In genomic region chr3:122689587-122689986, GRCh38 we compare ENCODE assay signal across 14 cellular contexts. TPM values are rescaled to one million over a fixed set of nuclear protein-coding genes. Genes with fewer than 3 reads are reported as not detected.
DNase-seq lines count a peak whose midpoint lies in the region; ATAC-seq and TF ChIP-seq lines count a peak whose summit lies in the region.
"Had no signal": no experiment of that assay in that cellular context is flagged by ENCODE, and none has a peak within 500 bp of the region (broad histone marks: within the 10 kb centered on the region; RNA-seq: fewer than 3 reads in every experiment).

No MANE protein-coding gene starts in this region.

- H3K36me3 Mint-ChIP-seq in activated CD8-positive, alpha-beta T cell treated with anti-CD3 and anti-CD28 coated beads for 36 hours (ENCODE audit: low read depth), result peaks cover 51% of the 10 kb centered on the region
- peaks cover 13% of the 10 kb centered on the region for H3K36me3 Mint-ChIP-seq in T-helper 17 cell (ENCODE audit: low read depth)

- H3K27me3 Mint-ChIP-seq in activated CD8-positive, alpha-beta T cell treated with anti-CD3 and anti-CD28 coated beads for 36 hours, result no peaks in the 10 kb centered on the region
- H3K27me3 Mint-ChIP-seq in T-helper 17 cell, result no peaks in the 10 kb centered on the region
- H3K27me3 Mint-ChIP-seq: activated naive CD8-positive, alpha-beta T cell; naive thymus-derived CD4-positive, alpha-beta T cell had no signal

- no peaks in the 10 kb centered on the region for H3K9me3 ChIP-seq in T-helper 17 cell (ENCODE audit: control insufficient read depth, low read length, poor library complexity, severe bottlenecking)

- DNase-seq in ACHN (peak; percentile 55), HT1080 (ENCODE audit: low read depth) (peak; percentile 75), fibroblast of villous mesenchyme (ENCODE audit: low read depth) (peak; percentile 94), GM10266 (ENCODE audit: extremely low spot score) (no peak), T-helper 17 cell (no peak), NCI-H82 (lab: John Stamatoyannopoulos, UW) (no peak), medulla oblongata (ENCODE audit: extremely low spot score) (no peak)
- no peak for DNase-seq in activated CD8-positive, alpha-beta T cell treated with anti-CD3 and anti-CD28 coated beads for 36 hours
- DNase-seq: dorsolateral prefrontal cortex; kidney; naive thymus-derived CD4-positive, alpha-beta T cell; NCI-H2227 treated with DMSO at 0.1 percent for 48 hours; T-helper 9 cell had no signal

- no peak for ATAC-seq in activated CD8-positive, alpha-beta T cell treated with anti-CD3 and anti-CD28 coated beads for 36 hours
- no peak for ATAC-seq in T-helper 17 cell

- POLR2A ChIA-PET in activated CD8-positive, alpha-beta T cell treated with anti-CD3 and anti-CD28 coated beads for 36 hours (lab: Charles Lee), result interaction anchor here (1.4 to 1.5 kb wide), 2 partner anchors 10 to 125 kb away, joined by 3 to 5 read pairs; partner anchors contain the start of genes DTX3L and PARP9

- no peaks in the 10 kb centered on the region for H3K9me3 Mint-ChIP-seq in activated CD8-positive, alpha-beta T cell treated with anti-CD3 and anti-CD28 coated beads for 36 hours
- H3K9me3 Mint-ChIP-seq: naive thymus-derived CD4-positive, alpha-beta T cell had no signal

- CTCF ChIA-PET in activated CD8-positive, alpha-beta T cell treated with anti-CD3 and anti-CD28 coated beads for 36 hours (lab: Charles Lee), result no interaction called here

- H3K4me3 ChIP-seq in fibroblast of villous mesenchyme (ENCODE audit: low read depth, low read length), result no peak overlapping the region
- H3K4me3 ChIP-seq: dorsolateral prefrontal cortex had no signal

- H3K27ac Mint-ChIP-seq in activated CD8-positive, alpha-beta T cell treated with anti-CD3 and anti-CD28 coated beads for 36 hours, result peak overlapping the region; percentile 27
- H3K27ac Mint-ChIP-seq in T-helper 17 cell, result no peak overlapping the region
- H3K27ac Mint-ChIP-seq: activated naive CD8-positive, alpha-beta T cell had no signal

- peaks cover 9% of the 10 kb centered on the region for H3K4me1 Mint-ChIP-seq in activated CD8-positive, alpha-beta T cell treated with anti-CD3 and anti-CD28 coated beads for 36 hours (ENCODE audit: low read depth)
- H3K4me1 Mint-ChIP-seq in T-helper 17 cell, result peaks cover 22% of the 10 kb centered on the region

- in situ Hi-C loops in ACHN (cut with HindIII; ENCODE audit: low pct_ligation_motif_present, low pct_unique_long_range_greater_than_20kb, low sequenced_read_pairs), result no loop called here

- no peak for TF ChIP-seq CTCF in activated CD8-positive, alpha-beta T cell treated with anti-CD3 and anti-CD28 coated beads for 36 hours (IDR thresholded peaks at IDR 0.05)
- TF ChIP-seq CTCF in fibroblast of villous mesenchyme (IDR thresholded peaks at IDR 0.05; ENCODE audit: insufficient read depth, low read depth, low read length) (no peak), GM10266 (IDR thresholded peaks at IDR 0.05; ENCODE audit: control insufficient read depth, insufficient read depth, low read depth, missing control alignments) (no peak)

- intact Hi-C loops in activated CD8-positive, alpha-beta T cell treated with anti-CD3 and anti-CD28 coated beads for 36 hours (cut with micrococcal nuclease), result loop anchor here (10.0 kb wide), 1 partner anchor 275 kb away; the partner anchor contains the start of gene WDR5B

- no peak overlapping the region for H3K4me3 Mint-ChIP-seq in activated CD8-positive, alpha-beta T cell treated with anti-CD3 and anti-CD28 coated beads for 36 hours
- no peak overlapping the region for H3K4me3 Mint-ChIP-seq in T-helper 17 cell
- H3K4me3 Mint-ChIP-seq: activated naive CD8-positive, alpha-beta T cell; naive thymus-derived CD4-positive, alpha-beta T cell had no signal

RNA-seq across cellular contexts. Expression of gene PARP14, which starts 8.9 kb away (rescaled TPM):
- 19.8 and 21.0 TPM in 2 replicates for total RNA-seq in HT1080 (2014; rRNA removed; shearing (Covaris generic))
- polyA plus RNA-seq in HT1080 (2015; cell fraction: cytosol; rRNA removed), result 6.8 and 9.5 TPM in 2 replicates
- 36.2 and 42.0 TPM in 2 replicates for polyA plus RNA-seq in HT1080 (2015; cell fraction: nucleus; rRNA removed)
- 10 to 100 TPM; 53.1 to 53.3 TPM for total RNA-seq in activated CD8-positive, alpha-beta T cell treated with anti-CD3 and anti-CD28 coated beads for 36 hours
- total RNA-seq in fibroblast of villous mesenchyme (60.9 and 91.1 TPM in 2 replicates), T-helper 17 cell (10 to 100 TPM; 46.8 to 47.8 TPM)

Comparison
In these comparisons a context has a peak if more than half of its experiments do, and no peak if none do; other contexts are left out.
1. DNase-seq: peak in ACHN (single experiment), HT1080 (single experiment) and fibroblast of villous mesenchyme (single experiment); none in activated CD8-positive, alpha-beta T cell treated with anti-CD3 and anti-CD28 coated beads for 36 hours (single experiment), GM10266 (single experiment), T-helper 17 cell (0 of 3), NCI-H82 (single experiment) and medulla oblongata (single experiment).